Comparison of ENCODE assay signal across 23 cellular contexts in genomic region chr12:32988982-32989381, GRCh38.
DNase-seq lines count a peak whose midpoint lies in the region; ATAC-seq, FAIRE-seq and TF ChIP-seq lines count a peak whose summit lies in the region.
"Had no signal": no experiment of that assay in that cellular context is flagged by ENCODE, and none has a peak within 500 bp of the region (broad histone marks: within the 10 kb centered on the region; RNA-seq: fewer than 3 reads in every experiment).

No MANE protein-coding gene starts in this region.

- H2BK12ac ChIP-seq in trophoblast cell (ENCODE audit: low read length), result no peak overlapping the region

- ATAC-seq in stimulated activated memory B cell treated with anti-CD40 and anti-IgM and Interleukin-4, amounts not matched to agents 10 μg/mL and 1 μg/mL and 100 μg/mL, for 72 hours, result no peak
- no peak for ATAC-seq in GM19452 (IDR thresholded peaks at IDR 0.05; ENCODE audit: unreplicated experiment)
- ATAC-seq in pancreas, result no peak
- ATAC-seq: activated CD8-positive, alpha-beta memory T cell treated with anti-CD3 and anti-CD28 coated beads, Interleukin-2, amount 10 ng/mL, durations not matched to agents 7 days and 5 days; left ventricle myocardium superior had no signal

- H4K12ac ChIP-seq in trophoblast cell (ENCODE audit: low read depth, low read length), result no peak overlapping the region

- no peak overlapping the region for H2BK120ac ChIP-seq in trophoblast cell (ENCODE audit: insufficient read depth, low read length, poor library complexity)

- no peaks in the 10 kb centered on the region for H3K9me3 Mint-ChIP-seq in stimulated activated memory B cell treated with anti-CD40 and anti-IgM and Interleukin-4, amounts not matched to agents 10 μg/mL and 1 μg/mL and 100 μg/mL, for 72 hours
- H3K9me3 Mint-ChIP-seq: activated naive CD4-positive, alpha-beta T cell treated with anti-CD3 and anti-CD28 coated beads, Interleukin-2, amount 10 ng/mL, durations not matched to agents 7 days and 5 days; activated T-helper 1 cell treated with anti-CD3 and anti-CD28 coated beads, Interleukin-12 subunit alpha, Interleukin-12 subunit beta, Interleukin-2, Interleukin-4 antibody, amounts not matched to agents 30 ng/mL and 10 ng/mL and 1 ng/mL, durations not matched to agents 14 hours and 24 hours and 36 hours had no signal

- no peak for TF ChIP-seq RAD21 in Ishikawa (IDR thresholded peaks at IDR 0.05; ENCODE audit: low read depth)

- no peak overlapping the region for H3K14ac ChIP-seq in trophoblast cell (ENCODE audit: low read length)

- H3K79me2 ChIP-seq in trophoblast cell (ENCODE audit: control insufficient read depth, insufficient read depth, low read length, poor library complexity), result peaks cover 13% of the 10 kb centered on the region

- no peak overlapping the region for H3K18ac ChIP-seq in trophoblast cell (ENCODE audit: low read length)

- no peak overlapping the region for H2AK5ac ChIP-seq in trophoblast cell (ENCODE audit: low read length)

- WGBS in trophoblast cell (ENCODE audit: extremely low coverage, insufficient coverage, insufficient read length), result no CpG with 5 or more reads among the region's 4 CpGs
- 48 to 54% methylated on average over 4 of the region's 4 CpGs for WGBS in pancreas, 2 donors

- DNase-seq in choroid plexus epithelial cell (ENCODE audit: low read depth) (peak; percentile 17), kidney glomerular epithelial cell (lab: John Stamatoyannopoulos, UW) (peak; percentile 97), trophoblast cell (peak in 1 of 2 donors; percentile 28), pancreas (no peak)
- DNase-seq in activated T-cell treated with anti-CD3 and anti-CD28 coated beads, Interleukin-2, amount 50 U/mL, for 48 hours, result no peak
- DNase-seq: ACHN; activated CD4-positive, alpha-beta T cell treated with anti-CD3 and anti-CD28 coated beads, Interleukin-2, amount 50 U/mL, for 1 hour; activated CD8-positive, alpha-beta memory T cell treated with anti-CD3 and anti-CD28 coated beads, Interleukin-2, amount 10 ng/mL, durations not matched to agents 7 days and 5 days; activated naive CD4-positive, alpha-beta T cell treated with anti-CD3 and anti-CD28 coated beads, Interleukin-2, amount 10 ng/mL, durations not matched to agents 7 days and 5 days; DND-41; glutamatergic neuron; left ventricle myocardium superior; NCI-H2029; NCI-H2227 treated with DMSO at 0.1 percent for 48 hours; NCI-H774; Right ventricle myocardium superior; T1000 had no signal

- peaks cover 28 to 38% of the 10 kb centered on the region in 2 experiments for H3K4me1 ChIP-seq in trophoblast cell (ENCODE audit: control insufficient read depth in 1 of 2, insufficient read depth in 2 of 2, low read length in 2 of 2)
- no peaks in the 10 kb centered on the region for H3K4me1 ChIP-seq in pancreas
- H3K4me1 ChIP-seq: prostate gland had no signal

- no peak overlapping the region for H3K9ac ChIP-seq in trophoblast cell (ENCODE audit: low read length)

- peak overlapping the region; percentile 50 for H4K91ac ChIP-seq in trophoblast cell (ENCODE audit: low read depth, low read length)

- no peak overlapping the region for H3K4ac ChIP-seq in trophoblast cell (ENCODE audit: low read depth, low read length)

- TF ChIP-seq EP300 in Ishikawa (IDR thresholded peaks at IDR 0.05; ENCODE audit: borderline replicate concordance), result no peak

- no peak overlapping the region for H3K4me3 ChIP-seq in choroid plexus epithelial cell (ENCODE audit: low read depth, low read length)
- H3K4me3 ChIP-seq in trophoblast cell (ENCODE audit: low read depth, low read length), result no peak overlapping the region
- H3K4me3 ChIP-seq in pancreas, result no peak overlapping the region
- H3K4me3 ChIP-seq: prostate gland had no signal

- H2AFZ ChIP-seq in trophoblast cell (ENCODE audit: insufficient read depth, low read length, poor library complexity), result no peak overlapping the region

- no peak overlapping the region for H3K4me3 Mint-ChIP-seq in stimulated activated memory B cell treated with anti-CD40 and anti-IgM and Interleukin-4, amounts not matched to agents 10 μg/mL and 1 μg/mL and 100 μg/mL, for 72 hours
- H3K4me3 Mint-ChIP-seq: activated CD8-positive, alpha-beta memory T cell treated with anti-CD3 and anti-CD28 coated beads, Interleukin-2, amount 10 ng/mL, durations not matched to agents 7 days and 5 days; activated naive CD4-positive, alpha-beta T cell treated with anti-CD3 and anti-CD28 coated beads, Interleukin-2, amount 10 ng/mL, durations not matched to agents 7 days and 5 days; activated T-helper 1 cell treated with anti-CD3 and anti-CD28 coated beads, Interleukin-12 subunit alpha, Interleukin-12 subunit beta, Interleukin-2, Interleukin-4 antibody, amounts not matched to agents 30 ng/mL and 10 ng/mL and 1 ng/mL, durations not matched to agents 14 hours and 24 hours and 36 hours had no signal

- peak overlapping the region; percentile 63 for H3K27ac ChIP-seq in trophoblast cell (ENCODE audit: low read depth, low read length)
- H3K27ac ChIP-seq in pancreas, result no peak overlapping the region
- H3K27ac ChIP-seq: prostate gland had no signal

- no peak for TF ChIP-seq CTCF in choroid plexus epithelial cell (conservative IDR thresholded peaks at IDR 0.05; ENCODE audit: low read depth, low read length)
- no peak for TF ChIP-seq CTCF in pancreas (IDR thresholded peaks at IDR 0.05)

- H3K79me1 ChIP-seq in trophoblast cell (ENCODE audit: low read length), result peaks cover 54% of the 10 kb centered on the region

- H3K9me3 ChIP-seq in trophoblast cell (ENCODE audit: insufficient read depth, low read depth, low read length) (no peaks in the 10 kb centered on the region), pancreas (no peaks in the 10 kb centered on the region)
- H3K9me3 ChIP-seq: prostate gland had no signal

- intact Hi-C loops in pancreas (cut with DNase I), result no loop called here

- no peak overlapping the region for H3K23ac ChIP-seq in trophoblast cell (ENCODE audit: low read length)

- no peak overlapping the region for H4K8ac ChIP-seq in trophoblast cell (ENCODE audit: low read depth, low read length)

- no peaks in the 10 kb centered on the region for H3K4me1 Mint-ChIP-seq in stimulated activated memory B cell treated with anti-CD40 and anti-IgM and Interleukin-4, amounts not matched to agents 10 μg/mL and 1 μg/mL and 100 μg/mL, for 72 hours
- H3K4me1 Mint-ChIP-seq: activated CD8-positive, alpha-beta memory T cell treated with anti-CD3 and anti-CD28 coated beads, Interleukin-2, amount 10 ng/mL, durations not matched to agents 7 days and 5 days; activated naive CD4-positive, alpha-beta T cell treated with anti-CD3 and anti-CD28 coated beads, Interleukin-2, amount 10 ng/mL, durations not matched to agents 7 days and 5 days had no signal

- peak overlapping the region; percentile 37 for H2BK5ac ChIP-seq in trophoblast cell (ENCODE audit: low read depth, low read length, poor library complexity)

- no peaks in the 10 kb centered on the region for H3K36me3 Mint-ChIP-seq in stimulated activated memory B cell treated with anti-CD40 and anti-IgM and Interleukin-4, amounts not matched to agents 10 μg/mL and 1 μg/mL and 100 μg/mL, for 72 hours
- H3K36me3 Mint-ChIP-seq: activated CD8-positive, alpha-beta memory T cell treated with anti-CD3 and anti-CD28 coated beads, Interleukin-2, amount 10 ng/mL, durations not matched to agents 7 days and 5 days; activated naive CD4-positive, alpha-beta T cell treated with anti-CD3 and anti-CD28 coated beads, Interleukin-2, amount 10 ng/mL, durations not matched to agents 7 days and 5 days had no signal

- H3K27me3 Mint-ChIP-seq in stimulated activated memory B cell treated with anti-CD40 and anti-IgM and Interleukin-4, amounts not matched to agents 10 μg/mL and 1 μg/mL and 100 μg/mL, for 72 hours, result no peaks in the 10 kb centered on the region
- H3K27me3 Mint-ChIP-seq: activated CD8-positive, alpha-beta memory T cell treated with anti-CD3 and anti-CD28 coated beads, Interleukin-2, amount 10 ng/mL, durations not matched to agents 7 days and 5 days; activated naive CD4-positive, alpha-beta T cell treated with anti-CD3 and anti-CD28 coated beads, Interleukin-2, amount 10 ng/mL, durations not matched to agents 7 days and 5 days had no signal

- H3K27me3 ChIP-seq in trophoblast cell (ENCODE audit: insufficient read depth, low read length) (no peaks in the 10 kb centered on the region), pancreas (no peaks in the 10 kb centered on the region)

- no peak overlapping the region for H3K27ac Mint-ChIP-seq in stimulated activated memory B cell treated with anti-CD40 and anti-IgM and Interleukin-4, amounts not matched to agents 10 μg/mL and 1 μg/mL and 100 μg/mL, for 72 hours
- H3K27ac Mint-ChIP-seq: activated CD8-positive, alpha-beta memory T cell treated with anti-CD3 and anti-CD28 coated beads, Interleukin-2, amount 10 ng/mL, durations not matched to agents 7 days and 5 days; activated naive CD4-positive, alpha-beta T cell treated with anti-CD3 and anti-CD28 coated beads, Interleukin-2, amount 10 ng/mL, durations not matched to agents 7 days and 5 days; activated T-helper 1 cell treated with anti-CD3 and anti-CD28 coated beads, Interleukin-12 subunit alpha, Interleukin-12 subunit beta, Interleukin-2, Interleukin-4 antibody, amounts not matched to agents 30 ng/mL and 10 ng/mL and 1 ng/mL, durations not matched to agents 14 hours and 24 hours and 36 hours had no signal

- no peak for FAIRE-seq in pancreas (lab: Jason Lieb, UNC)
- FAIRE-seq: H54 had no signal

- no peak overlapping the region for H3K4me2 ChIP-seq in trophoblast cell (ENCODE audit: low read length)

- H3K36me3 ChIP-seq in trophoblast cell (ENCODE audit: control insufficient read depth in 1 of 2, insufficient read depth in 2 of 2, low read length in 2 of 2) (no peaks in the 10 kb centered on the region), pancreas (no peaks in the 10 kb centered on the region)
- H3K36me3 ChIP-seq: prostate gland had no signal

TF ChIP-seq in Ishikawa, 13 proteins besides CTCF, POLR2A, EP300 and RAD21:
- no peak for TF ChIP-seq CREB1 (IDR thresholded peaks at IDR 0.05; ENCODE audit: low read depth)
- TF ChIP-seq NFIC (IDR thresholded peaks at IDR 0.05), result 0 out of 2 replicates have a peak, but pooled peaks have one; percentile 33
- TF ChIP-seq YY1 (IDR thresholded peaks at IDR 0.05; ENCODE audit: low read depth), result no peak
- no peak for TF ChIP-seq ZBTB7A (IDR thresholded peaks at IDR 0.05; ENCODE audit: low read depth)
- TF ChIP-seq TCF12 (IDR thresholded peaks at IDR 0.05; ENCODE audit: low read depth), result no peak
- TF ChIP-seq TAF1 (IDR thresholded peaks at IDR 0.05; ENCODE audit: low read depth), result no peak
- TF ChIP-seq TEAD4 (IDR thresholded peaks at IDR 0.05), result peak; percentile 59
- TF ChIP-seq FOXM1 (IDR thresholded peaks at IDR 0.05; ENCODE audit: borderline replicate concordance, low read depth), result no peak
- no peak for TF ChIP-seq CEBPB (IDR thresholded peaks at IDR 0.05)

Comparison
In these comparisons a context has a peak if more than half of its experiments do, and no peak if none do; other contexts are left out.
1. DNase-seq: peak in choroid plexus epithelial cell (single experiment) and kidney glomerular epithelial cell (single experiment); none in pancreas (0 of 6) and activated T-cell treated with anti-CD3 and anti-CD28 coated beads, Interleukin-2, amount 50 U/mL, for 48 hours (0 of 2).